Comparison of ENCODE assay signal across 14 cellular contexts in the genomic region with DNA sequence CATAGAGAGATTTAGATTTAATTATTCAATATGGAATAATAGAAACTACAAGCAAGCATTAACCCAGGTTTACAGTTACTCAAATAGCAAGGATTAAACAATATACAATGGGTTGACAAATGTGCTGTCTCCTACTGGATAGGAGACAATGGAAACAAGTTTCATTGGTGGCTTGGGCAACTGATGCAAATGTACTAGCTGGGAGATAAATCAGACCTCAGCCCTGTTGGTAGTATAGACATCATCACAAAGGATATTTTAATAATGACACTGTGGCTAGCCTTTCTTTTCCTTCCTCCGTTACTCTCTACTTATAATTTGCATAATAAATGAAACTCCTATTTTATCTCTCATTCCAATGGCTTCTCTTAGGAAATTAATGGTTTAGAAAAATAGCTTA.
A peak's percentile ranks its signal among the peaks of the same experiment; 100 is the strongest.
DNase-seq lines count a peak whose midpoint lies in the region; ATAC-seq, FAIRE-seq and TF ChIP-seq lines count a peak whose summit lies in the region.
"Had no signal": no experiment of that assay in that cellular context is flagged by ENCODE, and none has a peak within 500 bp of the region (broad histone marks: within the 10 kb centered on the region; RNA-seq: fewer than 3 reads in every experiment).

No MANE protein-coding gene starts in this region.

- CTCF ChIA-PET in activated CD4-positive, alpha-beta T cell treated with anti-CD3 and anti-CD28 coated beads, Interleukin-2, amount 10 ng/mL, durations not matched to agents 7 days and 5 days (lab: Charles Lee) = no interaction called here

- H3K36me3 ChIP-seq in neural progenitor cell (no peaks in the 10 kb centered on the region), thoracic aorta (no peaks in the 10 kb centered on the region)

- H2AFZ ChIP-seq in neural progenitor cell (replicated peaks) = no peak overlapping the region

- POLR2A ChIA-PET in activated CD4-positive, alpha-beta T cell treated with anti-CD3 and anti-CD28 coated beads, Interleukin-2, amount 10 ng/mL, durations not matched to agents 7 days and 5 days (lab: Charles Lee) = no interaction called here

- no peak for FAIRE-seq in GM12892 (lab: Jason Lieb, UNC)
- FAIRE-seq: K562 had no signal

- peaks cover 8% of the 10 kb centered on the region for H3K4me1 ChIP-seq in neural progenitor cell
- H3K4me1 ChIP-seq in thoracic aorta (ENCODE audit: control insufficient read depth in 1 of 2, low read depth in 2 of 2) = peaks cover 16 to 32% of the 10 kb centered on the region in 2 donors

- H3K27me3 Mint-ChIP-seq in chondrocyte (ENCODE audit: low read depth) (no peaks in the 10 kb centered on the region), neural progenitor cell (ENCODE audit: insufficient read depth, low read depth) (peaks cover 2% of the 10 kb centered on the region)
- peaks cover 2% of the 10 kb centered on the region for H3K27me3 Mint-ChIP-seq in activated CD4-positive, alpha-beta T cell treated with anti-CD3 and anti-CD28 coated beads, Interleukin-2, amount 10 ng/mL, durations not matched to agents 7 days and 5 days

- H3K36me3 Mint-ChIP-seq in chondrocyte (ENCODE audit: low read depth) (no peaks in the 10 kb centered on the region), neural progenitor cell (no peaks in the 10 kb centered on the region)
- no peaks in the 10 kb centered on the region for H3K36me3 Mint-ChIP-seq in activated CD4-positive, alpha-beta T cell treated with anti-CD3 and anti-CD28 coated beads, Interleukin-2, amount 10 ng/mL, durations not matched to agents 7 days and 5 days (ENCODE audit: low read depth)
- H3K36me3 Mint-ChIP-seq: CD14-positive monocyte had no signal

- H3K27me3 ChIP-seq in neural progenitor cell (no peaks in the 10 kb centered on the region), thoracic aorta (replicated peaks; ENCODE audit: insufficient read depth) (no peaks in the 10 kb centered on the region)

- H3K9me3 ChIP-seq in neural progenitor cell (ENCODE audit: low read depth) (no peaks in the 10 kb centered on the region), thoracic aorta (no peaks in the 10 kb centered on the region)
- H3K9me3 ChIP-seq: Caco-2 had no signal

- DNase-seq in chondrocyte (ENCODE audit: low spot score) (no peak), neural progenitor cell (ENCODE audit: low spot score) (no peak), thoracic aorta (ENCODE audit: low spot score) (no peak), GM19238 (ENCODE audit: insufficient read length, low spot score) (no peak), GM12892 (ENCODE audit: insufficient read length) (no peak)
- DNase-seq in activated CD4-positive, alpha-beta T cell treated with anti-CD3 and anti-CD28 coated beads, Interleukin-2, amount 10 ng/mL, durations not matched to agents 7 days and 5 days = no peak
- DNase-seq: Caco-2, NCI-H1092 treated with DMSO at 0.1 percent for 48 hours, NCI-H1694, Right ventricle myocardium superior had no signal

- H3K9me3 Mint-ChIP-seq in chondrocyte (ENCODE audit: low read depth) (no peaks in the 10 kb centered on the region), neural progenitor cell (no peaks in the 10 kb centered on the region)
- no peaks in the 10 kb centered on the region for H3K9me3 Mint-ChIP-seq in activated CD4-positive, alpha-beta T cell treated with anti-CD3 and anti-CD28 coated beads, Interleukin-2, amount 10 ng/mL, durations not matched to agents 7 days and 5 days
- H3K9me3 Mint-ChIP-seq: CD14-positive monocyte had no signal

- no peak overlapping the region for H3K4me2 ChIP-seq in neural progenitor cell

- H3K27ac Mint-ChIP-seq in chondrocyte (ENCODE audit: unreplicated experiment) = peak overlapping the region; percentile 88
- peak overlapping the region; percentile 17 for H3K27ac Mint-ChIP-seq in neural progenitor cell
- H3K27ac Mint-ChIP-seq in activated CD4-positive, alpha-beta T cell treated with anti-CD3 and anti-CD28 coated beads, Interleukin-2, amount 10 ng/mL, durations not matched to agents 7 days and 5 days = no peak overlapping the region

- H3K27ac ChIP-seq in neural progenitor cell = no peak overlapping the region
- H3K27ac ChIP-seq in thoracic aorta = peak overlapping the region; percentile 5 to 51

- no peaks in the 10 kb centered on the region for H4K20me1 ChIP-seq in neural progenitor cell (ENCODE audit: low read depth)

- TF ChIP-seq CTCF in chondrocyte (IDR thresholded peaks at IDR 0.05) (no peak), neural progenitor cell (IDR thresholded peaks at IDR 0.05) (no peak), thoracic aorta (IDR thresholded peaks at IDR 0.05) (no peak)

- peak; percentile 6 for ATAC-seq in HG02973 (IDR thresholded peaks at IDR 0.05; ENCODE audit: unreplicated experiment)
- no peak for ATAC-seq in thoracic aorta (ENCODE audit: insufficient number of reproducible peaks, low FRiP score, low read depth)
- ATAC-seq: HCT116, K562 had no signal

- no peaks in the 10 kb centered on the region for H3K79me2 ChIP-seq in neural progenitor cell (ENCODE audit: low read depth)

- H3K4me1 Mint-ChIP-seq in chondrocyte (ENCODE audit: low read depth) = peaks cover 27% of the 10 kb centered on the region
- H3K4me1 Mint-ChIP-seq in neural progenitor cell = peaks cover 15% of the 10 kb centered on the region
- H3K4me1 Mint-ChIP-seq in activated CD4-positive, alpha-beta T cell treated with anti-CD3 and anti-CD28 coated beads, Interleukin-2, amount 10 ng/mL, durations not matched to agents 7 days and 5 days = no peaks in the 10 kb centered on the region

- H3K4me3 Mint-ChIP-seq in chondrocyte (ENCODE audit: unreplicated experiment) (no peak overlapping the region), neural progenitor cell (no peak overlapping the region)
- no peak overlapping the region for H3K4me3 Mint-ChIP-seq in activated CD4-positive, alpha-beta T cell treated with anti-CD3 and anti-CD28 coated beads, Interleukin-2, amount 10 ng/mL, durations not matched to agents 7 days and 5 days
- H3K4me3 Mint-ChIP-seq: CD14-positive monocyte had no signal

- H3K9ac ChIP-seq in neural progenitor cell = no peak overlapping the region

- H3K4me3 ChIP-seq in neural progenitor cell (no peak overlapping the region), thoracic aorta (no peak overlapping the region)
- H3K4me3 ChIP-seq: K562 had no signal

- peaks cover 21% of the 10 kb centered on the region for H3F3A ChIP-seq in neural progenitor cell (ENCODE audit: low read depth)

- no peak for TF ChIP-seq POLR2A in GM12892 (IDR thresholded peaks at IDR 0.05; ENCODE audit: low read depth, low read length)
